17 cellular contexts compared by ENCODE assay signal in genomic region chr10:132201111-132201989, GRCh38. TPM values are rescaled to one million over a fixed set of nuclear protein-coding genes. Genes with fewer than 3 reads are reported as not detected.
DNase-seq lines count a peak whose midpoint lies in the region; ATAC-seq and TF ChIP-seq lines count a peak whose summit lies in the region.
"Had no signal": no experiment of that assay in that cellular context is flagged by ENCODE, and none has a peak within 500 bp of the region (broad histone marks: within the 10 kb centered on the region; RNA-seq: fewer than 3 reads in every experiment).

No MANE protein-coding gene starts in this region.

- DNase-seq in Right ventricle myocardium inferior (ENCODE audit: missing footprints) (peak; percentile 68), cardiac septum (ENCODE audit: low spot score) (no peak), right cardiac atrium (peak; percentile 10 to 49 (median 21)), heart right ventricle (no peak), lower lobe of right lung (peak; percentile 42), spleen (peak; percentile 67), NCI-H2196 (lab: John Stamatoyannopoulos, UW; ENCODE audit: unreplicated experiment) (no peak)
- no peak for DNase-seq in activated CD8-positive, alpha-beta memory T cell treated with anti-CD3 and anti-CD28 coated beads for 24 hours
- DNase-seq: AML-193; Caco-2; CD4-positive, alpha-beta T cell; GM23248; HCEC 1CT had no signal

- H3K36me3 ChIP-seq in heart right ventricle (peaks cover 0 to 28% (median 0%) of the 10 kb centered on the region in 9 donors), lower lobe of right lung (no peaks in the 10 kb centered on the region), spleen (no peaks in the 10 kb centered on the region)

- TF ChIP-seq POLR2A in spleen (IDR thresholded peaks at IDR 0.05) = no peak

- intact Hi-C loops in Right ventricle myocardium inferior (cut with DNase I) = no loop called here
- intact Hi-C loops in cardiac septum (cut with DNase I) = no loop called here
- intact Hi-C loops in right cardiac atrium (cut with DNase I) = no loop called here
- intact Hi-C loops in heart right ventricle (cut with DNase I) = no loop called here
- intact Hi-C loops in lower lobe of right lung (cut with DNase I) = no loop called here
- intact Hi-C loops in spleen (cut with DNase I; ENCODE audit: low total_unique reads) = no loop called here

- H3K27me3 ChIP-seq in right cardiac atrium (ENCODE audit: control insufficient read depth, insufficient read depth) (no peaks in the 10 kb centered on the region), heart right ventricle (no peaks in the 10 kb centered on the region), lower lobe of right lung (ENCODE audit: low read depth) (no peaks in the 10 kb centered on the region), spleen (replicated peaks in 1 of 7) (peaks cover 0 to 11% (median 0%) of the 10 kb centered on the region in 7 donors)

- H3K4me3 ChIP-seq in right cardiac atrium (ENCODE audit: low read length) = no peak overlapping the region
- no peak overlapping the region for H3K4me3 ChIP-seq in heart right ventricle
- no peak overlapping the region for H3K4me3 ChIP-seq in lower lobe of right lung
- H3K4me3 ChIP-seq in spleen = no peak overlapping the region
- H3K4me3 ChIP-seq: A549, GM23248 had no signal

- 92% methylated on average over 38 of the region's 38 CpGs for WGBS in right cardiac atrium
- 93 to 94% methylated on average over 38 of the region's 38 CpGs for WGBS in heart right ventricle, 2 donors
- 86 to 92% (median 90%) methylated on average over 28 to 38 of the region's 38 CpGs for WGBS in spleen, 5 donors

- TF ChIP-seq CTCF in heart right ventricle (IDR thresholded peaks at IDR 0.05) (no peak), lower lobe of right lung (IDR thresholded peaks at IDR 0.05) (no peak), spleen (IDR thresholded peaks at IDR 0.05 in 8 of 11, conservative IDR thresholded peaks at IDR 0.05 in 3 of 11) (no peak)

- H3K9me3 ChIP-seq in right cardiac atrium (ENCODE audit: control insufficient read depth, low read length) = no peaks in the 10 kb centered on the region
- no peaks in the 10 kb centered on the region for H3K9me3 ChIP-seq in heart right ventricle
- H3K9me3 ChIP-seq in lower lobe of right lung = no peaks in the 10 kb centered on the region
- no peaks in the 10 kb centered on the region for H3K9me3 ChIP-seq in spleen
- H3K9me3 ChIP-seq: A549, Caco-2 had no signal

- no peak for ATAC-seq in Right ventricle myocardium inferior
- no peak for ATAC-seq in right cardiac atrium
- ATAC-seq in heart right ventricle = no peak
- ATAC-seq in lower lobe of right lung = no peak
- ATAC-seq: A549 had no signal

- H3K27ac ChIP-seq in right cardiac atrium (ENCODE audit: low read length) (no peak overlapping the region), heart right ventricle (no peak overlapping the region), lower lobe of right lung (no peak overlapping the region), spleen (no peak overlapping the region)
- H3K27ac ChIP-seq: 22Rv1, A549, C4-2B, GM23248 had no signal

- no peaks in the 10 kb centered on the region for H3K4me1 ChIP-seq in right cardiac atrium (ENCODE audit: control insufficient read depth, insufficient read depth, low read length)
- H3K4me1 ChIP-seq in heart right ventricle = no peaks in the 10 kb centered on the region
- no peaks in the 10 kb centered on the region for H3K4me1 ChIP-seq in lower lobe of right lung
- no peaks in the 10 kb centered on the region for H3K4me1 ChIP-seq in spleen
- H3K4me1 ChIP-seq: A549 had no signal

RNA-seq across cellular contexts. Expression of gene DPYSL4, which starts 14.6 kb away (rescaled TPM):
- total RNA-seq in Right ventricle myocardium inferior (24.9 TPM), cardiac septum (55.4 TPM), right cardiac atrium (10 to 100 TPM in 1 of 4 donors, 1 to 10 TPM in 3; 1.9 to 13.8 (median 5.6) TPM), heart right ventricle (10 to 100 TPM in 9 of 10 donors, 1 to 10 TPM in 1; 9.4 to 78.9 (median 32.6) TPM), lower lobe of right lung (2.1 TPM), spleen (1 to 10 TPM in 4 of 7 donors, under 1 TPM in 2, not detected in 1; 0.85 to 6.0 (median 1.6) TPM)
- polyA plus RNA-seq in right cardiac atrium (11.0 TPM), heart right ventricle (10 to 100 TPM in 1 of 2 donors, 1 to 10 TPM in 1; 2.4 to 19.2 TPM), spleen (1 to 10 TPM in 1 of 3 donors, under 1 TPM in 2; 0.55 to 1.0 (median 0.96) TPM)
- total RNA-seq: Caco-2, HT-29 had no signal

Comparison
In these comparisons a context has a peak if more than half of its experiments do, and no peak if none do; other contexts are left out.
1. DNase-seq: peak in Right ventricle myocardium inferior (single experiment), right cardiac atrium (3 of 3), lower lobe of right lung (single experiment) and spleen (single experiment); none in cardiac septum (single experiment), heart right ventricle (0 of 2), NCI-H2196 (single experiment) and activated CD8-positive, alpha-beta memory T cell treated with anti-CD3 and anti-CD28 coated beads for 24 hours (single experiment).